Comparison of ENCODE assay signal across 1 cellular context in the genomic region with DNA sequence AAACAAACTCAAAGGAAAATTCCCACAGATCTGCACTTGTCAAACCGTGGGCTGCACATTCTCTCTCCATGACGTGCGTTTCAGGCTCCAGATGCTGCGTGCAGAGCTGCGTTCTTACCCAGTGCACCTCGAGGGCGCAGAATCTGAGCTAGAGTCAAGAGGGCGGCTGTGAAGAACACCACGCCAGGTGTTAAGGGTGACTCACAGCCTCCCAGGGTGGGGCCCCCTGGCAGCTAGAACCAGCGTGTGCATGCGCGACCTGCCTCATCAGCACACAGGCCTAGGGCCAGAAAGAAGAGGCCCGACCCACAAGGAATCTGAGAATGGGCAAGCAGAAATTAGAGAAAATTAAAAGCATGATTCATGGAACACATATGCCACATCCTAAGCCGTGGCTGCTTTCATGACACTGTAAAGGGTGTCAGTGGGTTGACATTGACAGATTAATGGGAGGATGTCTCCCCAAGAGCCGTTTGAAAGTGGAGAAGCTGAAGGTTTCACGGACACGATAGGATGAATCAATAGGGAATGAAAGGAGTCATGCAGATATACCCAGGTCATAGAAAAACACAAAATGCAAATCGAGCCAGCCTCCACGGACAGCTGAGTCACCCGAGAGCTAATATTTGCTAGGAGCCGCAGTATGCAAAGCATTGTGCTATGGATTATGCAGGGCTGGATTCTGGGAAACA.
TF ChIP-seq lines count a peak whose summit lies in the region.

No MANE protein-coding gene starts in this region.

TF ChIP-seq in IMR-90, 13 proteins besides CTCF, POLR2A, EP300 and RAD21 (continued from another document):
- TF ChIP-seq USF2 (IDR thresholded peaks at IDR 0.05; ENCODE audit: low read depth, low read length), result no peak
- no peak for TF ChIP-seq CEBPB (IDR thresholded peaks at IDR 0.05; ENCODE audit: low read depth, low read length)
- peak; percentile 74 for TF ChIP-seq FOS (IDR thresholded peaks at IDR 0.05; ENCODE audit: low read depth, low read length)
- peak; percentile 73; the same call in 1 of the 2 replicates for TF ChIP-seq MAZ (IDR thresholded peaks at IDR 0.05; ENCODE audit: borderline replicate concordance, low read depth, low read length)
- no peak for TF ChIP-seq RFX5 (IDR thresholded peaks at IDR 0.05; ENCODE audit: low read depth, low read length)
- TF ChIP-seq, protein P1, sequence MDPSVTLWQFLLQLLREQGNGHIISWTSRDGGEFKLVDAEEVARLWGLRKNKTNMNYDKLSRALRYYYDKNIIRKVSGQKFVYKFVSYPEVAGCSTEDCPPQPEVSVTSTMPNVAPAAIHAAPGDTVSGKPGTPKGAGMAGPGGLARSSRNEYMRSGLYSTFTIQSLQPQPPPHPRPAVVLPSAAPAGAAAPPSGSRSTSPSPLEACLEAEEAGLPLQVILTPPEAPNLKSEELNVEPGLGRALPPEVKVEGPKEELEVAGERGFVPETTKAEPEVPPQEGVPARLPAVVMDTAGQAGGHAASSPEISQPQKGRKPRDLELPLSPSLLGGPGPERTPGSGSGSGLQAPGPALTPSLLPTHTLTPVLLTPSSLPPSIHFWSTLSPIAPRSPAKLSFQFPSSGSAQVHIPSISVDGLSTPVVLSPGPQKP (IDR thresholded peaks at IDR 0.05; ENCODE audit: borderline replicate concordance, low read depth, low read length), result no peak
- TF ChIP-seq RCOR1 (IDR thresholded peaks at IDR 0.05; ENCODE audit: insufficient replicate concordance, low read length), result peak; percentile 96
- TF ChIP-seq SMC3 (IDR thresholded peaks at IDR 0.05; ENCODE audit: low read depth, low read length), result no peak; the same call in 1 of the 2 replicates
- TF ChIP-seq BHLHE40 (IDR thresholded peaks at IDR 0.05; ENCODE audit: low read depth, low read length), result peak; percentile 64
- peak; percentile 56; the same call in 1 of the 2 replicates for TF ChIP-seq CHD1 (IDR thresholded peaks at IDR 0.05; ENCODE audit: low read depth, low read length)
- TF ChIP-seq MAFK (IDR thresholded peaks at IDR 0.05; ENCODE audit: low read depth, low read length), result peak; percentile 1; the same call in 1 of the 2 replicates
- no peak for TF ChIP-seq MXI1 (IDR thresholded peaks at IDR 0.05; ENCODE audit: borderline replicate concordance, low read depth, low read length)
